Comparison of ENCODE assay signal across 9 cellular contexts in the genomic region with DNA sequence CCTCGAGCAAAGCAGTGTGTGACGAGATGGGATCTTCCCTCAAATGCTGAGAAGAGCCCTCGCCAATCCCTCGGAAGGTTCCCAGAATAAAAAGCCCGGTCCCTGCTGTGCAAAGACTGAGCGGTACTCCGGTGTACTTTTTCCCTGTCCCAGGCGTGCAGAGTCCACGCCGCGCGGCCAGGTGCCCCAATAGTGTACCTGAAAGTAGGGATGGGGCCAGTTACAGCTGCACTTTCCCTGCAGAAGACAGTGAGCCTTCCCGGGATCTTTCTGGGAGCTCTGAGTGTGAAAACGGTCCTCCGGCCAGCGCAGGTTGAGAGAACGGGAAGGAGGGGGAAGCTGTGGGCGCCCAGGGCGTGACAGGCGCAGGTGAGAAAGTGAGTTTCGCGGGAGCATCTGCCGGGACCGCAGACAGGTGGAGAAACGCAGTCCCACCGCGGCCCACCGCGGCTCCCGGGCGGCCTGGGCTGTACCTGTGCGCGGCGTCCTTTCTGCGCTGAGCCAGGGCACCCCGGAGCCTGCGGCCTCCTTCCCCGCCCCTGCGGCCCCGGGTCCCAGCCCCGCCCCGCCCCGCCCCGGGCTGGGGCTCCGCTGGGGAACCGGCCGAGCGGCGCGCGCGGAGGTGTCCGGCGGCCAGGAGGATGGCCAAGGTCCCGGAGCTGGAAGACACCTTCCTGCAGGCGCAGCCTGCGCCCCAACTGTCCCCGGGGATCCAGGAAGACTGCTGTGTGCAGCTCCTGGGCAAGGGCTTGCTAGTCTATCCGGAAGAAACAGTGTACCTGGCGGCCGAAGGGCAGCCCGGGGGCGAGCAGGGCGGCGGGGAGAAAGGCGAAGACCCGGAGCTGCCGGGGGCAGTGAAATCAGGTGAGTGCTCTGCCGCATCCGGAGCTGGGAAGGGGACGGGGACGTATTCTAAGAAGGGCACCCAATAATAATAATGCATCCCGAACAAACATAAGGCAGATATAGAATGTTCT. TPM values are rescaled to one million over a fixed set of nuclear protein-coding genes. Genes with fewer than 3 reads are reported as not detected.
DNase-seq lines count a peak whose midpoint lies in the region; ATAC-seq, FAIRE-seq and TF ChIP-seq lines count a peak whose summit lies in the region.
"Had no signal": no experiment of that assay in that cellular context is flagged by ENCODE, and none has a peak within 500 bp of the region (broad histone marks: within the 10 kb centered on the region; RNA-seq: fewer than 3 reads in every experiment).

A gene with protein sequence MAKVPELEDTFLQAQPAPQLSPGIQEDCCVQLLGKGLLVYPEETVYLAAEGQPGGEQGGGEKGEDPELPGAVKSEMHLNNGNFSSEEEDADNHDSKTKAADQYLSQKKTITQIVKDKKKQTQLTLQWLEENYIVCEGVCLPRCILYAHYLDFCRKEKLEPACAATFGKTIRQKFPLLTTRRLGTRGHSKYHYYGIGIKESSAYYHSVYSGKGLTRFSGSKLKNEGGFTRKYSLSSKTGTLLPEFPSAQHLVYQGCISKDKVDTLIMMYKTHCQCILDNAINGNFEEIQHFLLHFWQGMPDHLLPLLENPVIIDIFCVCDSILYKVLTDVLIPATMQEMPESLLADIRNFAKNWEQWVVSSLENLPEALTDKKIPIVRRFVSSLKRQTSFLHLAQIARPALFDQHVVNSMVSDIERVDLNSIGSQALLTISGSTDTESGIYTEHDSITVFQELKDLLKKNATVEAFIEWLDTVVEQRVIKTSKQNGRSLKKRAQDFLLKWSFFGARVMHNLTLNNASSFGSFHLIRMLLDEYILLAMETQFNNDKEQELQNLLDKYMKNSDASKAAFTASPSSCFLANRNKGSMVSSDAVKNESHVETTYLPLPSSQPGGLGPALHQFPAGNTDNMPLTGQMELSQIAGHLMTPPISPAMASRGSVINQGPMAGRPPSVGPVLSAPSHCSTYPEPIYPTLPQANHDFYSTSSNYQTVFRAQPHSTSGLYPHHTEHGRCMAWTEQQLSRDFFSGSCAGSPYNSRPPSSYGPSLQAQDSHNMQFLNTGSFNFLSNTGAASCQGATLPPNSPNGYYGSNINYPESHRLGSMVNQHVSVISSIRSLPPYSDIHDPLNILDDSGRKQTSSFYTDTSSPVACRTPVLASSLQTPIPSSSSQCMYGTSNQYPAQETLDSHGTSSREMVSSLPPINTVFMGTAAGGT (plus strand): TSS at position 608 of the 977 bp plus-strand sequence. CDS start 34 bp downstream, at position 642.

- FAIRE-seq in kidney (lab: Jason Lieb, UNC) = no peak

- no peaks in the 10 kb centered on the region for H3K36me3 ChIP-seq in kidney (ENCODE audit: control insufficient read depth in 1 of 2, insufficient read depth in 2 of 2, low read length in 2 of 2)
- H3K36me3 ChIP-seq in stomach smooth muscle (ENCODE audit: control insufficient read depth in 2 of 2, insufficient read depth in 2 of 2, low read length in 2 of 2) = no peaks in the 10 kb centered on the region

- H3K4me1 ChIP-seq in kidney (ENCODE audit: control insufficient read depth in 1 of 2, insufficient read depth in 1 of 2, low read depth in 1 of 2, low read length in 2 of 2) (no peaks in the 10 kb centered on the region), stomach smooth muscle (ENCODE audit: control insufficient read depth, insufficient read depth, low read length) (peaks cover 5% of the 10 kb centered on the region)

- peak within 1 kb of the TSS; percentile 29 for H3K4me3 Mint-ChIP-seq in T-helper 2 cell treated with Interferon-gamma antibody and Interleukin-4, amounts not matched to agents 5 μg/mL and 100 μg/mL, for 36 hours
- peak within 1 kb of the TSS; percentile 20 for H3K4me3 Mint-ChIP-seq in activated T-helper 17 cell treated with anti-CD3 and anti-CD28 coated beads, Interleukin-2, amount 50 U/mL, for 72 hours

- H3K4me3 ChIP-seq in kidney (ENCODE audit: low read length in 2 of 2) (no peak within 1 kb of the TSS), stomach smooth muscle (ENCODE audit: low read length in 2 of 2) (peak within 1 kb of the TSS; percentile 31 to 47)

- H3K27me3 Mint-ChIP-seq in T-helper 2 cell treated with Interferon-gamma antibody and Interleukin-4, amounts not matched to agents 5 μg/mL and 100 μg/mL, for 36 hours (ENCODE audit: low read depth) = peaks cover 37% of the 10 kb centered on the region
- peaks cover 36% of the 10 kb centered on the region for H3K27me3 Mint-ChIP-seq in activated T-helper 17 cell treated with anti-CD3 and anti-CD28 coated beads, Interleukin-2, amount 50 U/mL, for 72 hours

- TF ChIP-seq CTCF in kidney (IDR thresholded peaks at IDR 0.05; ENCODE audit: borderline replicate concordance, extremely low read depth, insufficient read depth) = no peak

- peaks cover 6% of the 10 kb centered on the region for H3K4me1 Mint-ChIP-seq in T-helper 2 cell treated with Interferon-gamma antibody and Interleukin-4, amounts not matched to agents 5 μg/mL and 100 μg/mL, for 36 hours (ENCODE audit: low read depth)
- H3K4me1 Mint-ChIP-seq in activated T-helper 17 cell treated with anti-CD3 and anti-CD28 coated beads, Interleukin-2, amount 50 U/mL, for 72 hours = no peaks in the 10 kb centered on the region

- H3K27ac ChIP-seq in kidney (ENCODE audit: low read depth in 2 of 2, low read length in 2 of 2) (no peak within 1 kb of the TSS), stomach smooth muscle (ENCODE audit: low read length) (no peak within 1 kb of the TSS)

- H3K9ac ChIP-seq in kidney (ENCODE audit: low read length in 2 of 2) (no peak within 1 kb of the TSS), stomach smooth muscle (ENCODE audit: low read length in 2 of 2) (no peak within 1 kb of the TSS)

- DNase-seq in T-helper 2 cell treated with Interferon-gamma antibody and Interleukin-4, amounts not matched to agents 5 μg/mL and 100 μg/mL, for 36 hours (ENCODE audit: low spot score) = no peak
- DNase-seq in T-helper 2 cell (no peak), kidney (peak; percentile 68)
- DNase-seq in effector CD4-positive, alpha-beta T cell = no peak
- no peak for DNase-seq in stimulated activated CD4-positive, alpha-beta T cell treated with anti-CD3 and anti-CD28 coated beads, Interleukin-1b, Interleukin-23, amount 100 ng/mL, for 48 hours
- DNase-seq: activated naive CD4-positive, alpha-beta T cell treated with Interleukin-2 at 50 U/mL for 16 hours had no signal

- H3K9me3 ChIP-seq in kidney (ENCODE audit: control insufficient read depth in 1 of 2, low read length in 2 of 2) (no peaks in the 10 kb centered on the region), stomach smooth muscle (ENCODE audit: control insufficient read depth in 2 of 2, low read length in 2 of 2) (no peaks in the 10 kb centered on the region)

- peak; percentile 12 for ATAC-seq in activated T-helper 17 cell treated with anti-CD3 and anti-CD28 coated beads, Interleukin-2, amount 50 U/mL, for 72 hours (replicated peaks)
- no peak for ATAC-seq in GM18870 (IDR thresholded peaks at IDR 0.05; ENCODE audit: unreplicated experiment)

- H3K36me3 Mint-ChIP-seq in T-helper 2 cell treated with Interferon-gamma antibody and Interleukin-4, amounts not matched to agents 5 μg/mL and 100 μg/mL, for 36 hours (ENCODE audit: low read depth) = no peaks in the 10 kb centered on the region
- no peaks in the 10 kb centered on the region for H3K36me3 Mint-ChIP-seq in activated T-helper 17 cell treated with anti-CD3 and anti-CD28 coated beads, Interleukin-2, amount 50 U/mL, for 72 hours (ENCODE audit: low read depth)

- H3K27ac Mint-ChIP-seq in T-helper 2 cell treated with Interferon-gamma antibody and Interleukin-4, amounts not matched to agents 5 μg/mL and 100 μg/mL, for 36 hours = no peak within 1 kb of the TSS
- no peak within 1 kb of the TSS for H3K27ac Mint-ChIP-seq in activated T-helper 17 cell treated with anti-CD3 and anti-CD28 coated beads, Interleukin-2, amount 50 U/mL, for 72 hours

- no peaks in the 10 kb centered on the region for H3K9me3 Mint-ChIP-seq in T-helper 2 cell treated with Interferon-gamma antibody and Interleukin-4, amounts not matched to agents 5 μg/mL and 100 μg/mL, for 36 hours
- H3K9me3 Mint-ChIP-seq in activated T-helper 17 cell treated with anti-CD3 and anti-CD28 coated beads, Interleukin-2, amount 50 U/mL, for 72 hours = no peaks in the 10 kb centered on the region

- intact Hi-C loops in kidney (cut with DNase I) = no loop called here

- peaks cover 24 to 32% of the 10 kb centered on the region in 2 donors for H3K27me3 ChIP-seq in stomach smooth muscle (ENCODE audit: control insufficient read depth in 1 of 2, insufficient read depth in 2 of 2, low read length in 2 of 2)

RNA-seq across cellular contexts. Expression of the gene that starts here (rescaled TPM):
- total RNA-seq in activated T-helper 17 cell treated with anti-CD3 and anti-CD28 coated beads, Interleukin-2, amount 50 U/mL, for 72 hours = not detected
- not detected for total RNA-seq in kidney
- polyA plus RNA-seq in kidney (ENCODE audit: insufficient read depth, low read depth, low replicate concordance) = not detected

Comparison
In these comparisons a context has a peak if more than half of its experiments do, and no peak if none do; other contexts are left out.
1. Peak in ATAC-seq in activated T-helper 17 cell treated with anti-CD3 and anti-CD28 coated beads, Interleukin-2, amount 50 U/mL, for 72 hours; RNA of the gene not detected or under 1 TPM.
2. Peak in DNase-seq in kidney; RNA of the gene not detected or under 1 TPM.
3. H3K4me3 ChIP-seq: peak in stomach smooth muscle (2 of 2); none in kidney (0 of 2).